Comparison of ENCODE assay signal across 1 cellular context in genomic region chr6:490251-491037, GRCh38.
TF ChIP-seq lines count a peak whose summit lies in the region.

No MANE protein-coding gene starts in this region.

TF ChIP-seq in K562, 482 proteins besides CTCF, POLR2A, EP300 and RAD21 (continued from another document and continues in another):
- 0 out of 2 replicates have a peak, but pooled peaks have one; percentile 31 for TF ChIP-seq MGA (IDR thresholded peaks at IDR 0.05)
- no peak for TF ChIP-seq KDM2B (CRISPR knock-in tag; IDR thresholded peaks at IDR 0.05)
- TF ChIP-seq YY1 (IDR thresholded peaks at IDR 0.05; ENCODE audit: borderline replicate concordance in 1 of 3, control insufficient read depth in 1 of 3, extremely low read depth in 1 of 3, insufficient read depth in 3 of 3, insufficient read length in 1 of 3, insufficient replicate concordance in 2 of 3, low read depth in 1 of 3, low read length in 2 of 3) = peak in 2 of 3 experiments; percentile 42 to 83
- peak; percentile 67 for TF ChIP-seq MYBL2 (IDR thresholded peaks at IDR 0.05; ENCODE audit: low read depth)
- no peak for TF ChIP-seq MYBL2 (CRISPR knock-in tag; IDR thresholded peaks at IDR 0.05; ENCODE audit: borderline replicate concordance)
- TF ChIP-seq CHD4 (IDR thresholded peaks at IDR 0.05; ENCODE audit: insufficient read depth, insufficient replicate concordance, low read depth, low read length, poor library complexity, severe bottlenecking) = no peak
- no peak for TF ChIP-seq ZNF445 (CRISPR knock-in tag; IDR thresholded peaks at IDR 0.05; ENCODE audit: low read depth)
- no peak for TF ChIP-seq ZFP1 (CRISPR knock-in tag; IDR thresholded peaks at IDR 0.05)
- TF ChIP-seq JUND (IDR thresholded peaks at IDR 0.05; ENCODE audit: borderline replicate concordance, low read depth, low read length) = peak; percentile 12; the same call in 1 of the 2 replicates
- peak; percentile 51; the same call in 1 of the 3 replicates for TF ChIP-seq JUND (tag; IDR thresholded peaks at IDR 0.05; ENCODE audit: borderline replicate concordance, low read depth, low read length)
- no peak for TF ChIP-seq MTA1 (IDR thresholded peaks at IDR 0.05; ENCODE audit: borderline replicate concordance)
- TF ChIP-seq, protein P1, sequence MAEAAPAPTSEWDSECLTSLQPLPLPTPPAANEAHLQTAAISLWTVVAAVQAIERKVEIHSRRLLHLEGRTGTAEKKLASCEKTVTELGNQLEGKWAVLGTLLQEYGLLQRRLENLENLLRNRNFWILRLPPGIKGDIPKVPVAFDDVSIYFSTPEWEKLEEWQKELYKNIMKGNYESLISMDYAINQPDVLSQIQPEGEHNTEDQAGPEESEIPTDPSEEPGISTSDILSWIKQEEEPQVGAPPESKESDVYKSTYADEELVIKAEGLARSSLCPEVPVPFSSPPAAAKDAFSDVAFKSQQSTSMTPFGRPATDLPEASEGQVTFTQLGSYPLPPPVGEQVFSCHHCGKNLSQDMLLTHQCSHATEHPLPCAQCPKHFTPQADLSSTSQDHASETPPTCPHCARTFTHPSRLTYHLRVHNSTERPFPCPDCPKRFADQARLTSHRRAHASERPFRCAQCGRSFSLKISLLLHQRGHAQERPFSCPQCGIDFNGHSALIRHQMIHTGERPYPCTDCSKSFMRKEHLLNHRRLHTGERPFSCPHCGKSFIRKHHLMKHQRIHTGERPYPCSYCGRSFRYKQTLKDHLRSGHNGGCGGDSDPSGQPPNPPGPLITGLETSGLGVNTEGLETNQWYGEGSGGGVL (CRISPR knock-in tag; IDR thresholded peaks at IDR 0.05) = no peak
- TF ChIP-seq C11orf30 (IDR thresholded peaks at IDR 0.05; ENCODE audit: low read depth) = peak; percentile 96
- TF ChIP-seq MEIS2 (IDR thresholded peaks at IDR 0.05; ENCODE audit: partially characterized antibody) = peak; percentile 73
- TF ChIP-seq, protein P2, sequence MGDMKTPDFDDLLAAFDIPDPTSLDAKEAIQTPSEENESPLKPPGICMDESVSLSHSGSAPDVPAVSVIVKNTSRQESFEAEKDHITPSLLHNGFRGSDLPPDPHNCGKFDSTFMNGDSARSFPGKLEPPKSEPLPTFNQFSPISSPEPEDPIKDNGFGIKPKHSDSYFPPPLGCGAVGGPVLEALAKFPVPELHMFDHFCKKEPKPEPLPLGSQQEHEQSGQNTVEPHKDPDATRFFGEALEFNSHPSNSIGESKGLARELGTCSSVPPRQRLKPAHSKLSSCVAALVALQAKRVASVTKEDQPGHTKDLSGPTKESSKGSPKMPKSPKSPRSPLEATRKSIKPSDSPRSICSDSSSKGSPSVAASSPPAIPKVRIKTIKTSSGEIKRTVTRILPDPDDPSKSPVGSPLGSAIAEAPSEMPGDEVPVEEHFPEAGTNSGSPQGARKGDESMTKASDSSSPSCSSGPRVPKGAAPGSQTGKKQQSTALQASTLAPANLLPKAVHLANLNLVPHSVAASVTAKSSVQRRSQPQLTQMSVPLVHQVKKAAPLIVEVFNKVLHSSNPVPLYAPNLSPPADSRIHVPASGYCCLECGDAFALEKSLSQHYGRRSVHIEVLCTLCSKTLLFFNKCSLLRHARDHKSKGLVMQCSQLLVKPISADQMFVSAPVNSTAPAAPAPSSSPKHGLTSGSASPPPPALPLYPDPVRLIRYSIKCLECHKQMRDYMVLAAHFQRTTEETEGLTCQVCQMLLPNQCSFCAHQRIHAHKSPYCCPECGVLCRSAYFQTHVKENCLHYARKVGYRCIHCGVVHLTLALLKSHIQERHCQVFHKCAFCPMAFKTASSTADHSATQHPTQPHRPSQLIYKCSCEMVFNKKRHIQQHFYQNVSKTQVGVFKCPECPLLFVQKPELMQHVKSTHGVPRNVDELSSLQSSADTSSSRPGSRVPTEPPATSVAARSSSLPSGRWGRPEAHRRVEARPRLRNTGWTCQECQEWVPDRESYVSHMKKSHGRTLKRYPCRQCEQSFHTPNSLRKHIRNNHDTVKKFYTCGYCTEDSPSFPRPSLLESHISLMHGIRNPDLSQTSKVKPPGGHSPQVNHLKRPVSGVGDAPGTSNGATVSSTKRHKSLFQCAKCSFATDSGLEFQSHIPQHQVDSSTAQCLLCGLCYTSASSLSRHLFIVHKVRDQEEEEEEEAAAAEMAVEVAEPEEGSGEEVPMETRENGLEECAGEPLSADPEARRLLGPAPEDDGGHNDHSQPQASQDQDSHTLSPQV (IDR thresholded peaks at IDR 0.05) = peak; percentile 79
- TF ChIP-seq, protein P3, sequence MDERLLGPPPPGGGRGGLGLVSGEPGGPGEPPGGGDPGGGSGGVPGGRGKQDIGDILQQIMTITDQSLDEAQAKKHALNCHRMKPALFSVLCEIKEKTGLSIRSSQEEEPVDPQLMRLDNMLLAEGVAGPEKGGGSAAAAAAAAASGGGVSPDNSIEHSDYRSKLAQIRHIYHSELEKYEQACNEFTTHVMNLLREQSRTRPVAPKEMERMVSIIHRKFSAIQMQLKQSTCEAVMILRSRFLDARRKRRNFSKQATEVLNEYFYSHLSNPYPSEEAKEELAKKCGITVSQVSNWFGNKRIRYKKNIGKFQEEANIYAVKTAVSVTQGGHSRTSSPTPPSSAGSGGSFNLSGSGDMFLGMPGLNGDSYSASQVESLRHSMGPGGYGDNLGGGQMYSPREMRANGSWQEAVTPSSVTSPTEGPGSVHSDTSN (CRISPR knock-in tag; IDR thresholded peaks at IDR 0.05; ENCODE audit: low read depth) = no peak
- TF ChIP-seq, protein P3 (tag; conservative IDR thresholded peaks at IDR 0.05; ENCODE audit: low read depth) = peak; percentile 64
- no peak for TF ChIP-seq HNRNPLL (IDR thresholded peaks at IDR 0.05; ENCODE audit: low read depth, low read length, poor library complexity, severe bottlenecking)
- no peak for TF ChIP-seq SLC30A9 (CRISPR knock-in tag; IDR thresholded peaks at IDR 0.05)
- peak; percentile 48; the same call in 1 of the 2 replicates for TF ChIP-seq L3MBTL2 (IDR thresholded peaks at IDR 0.05)
- TF ChIP-seq TSC22D4 (tag; IDR thresholded peaks at IDR 0.05) = no peak
- no peak for TF ChIP-seq CAMTA2 (CRISPR knock-in tag; conservative IDR thresholded peaks at IDR 0.05)
- TF ChIP-seq SAP30 (IDR thresholded peaks at IDR 0.05; ENCODE audit: borderline replicate concordance, insufficient read depth, low read depth, low read length, poor library complexity, severe bottlenecking) = no peak
- TF ChIP-seq ATF3 (IDR thresholded peaks at IDR 0.05) = peak; percentile 26; the same call in 1 of the 2 replicates
- no peak for TF ChIP-seq ATF3 (CRISPR knock-in tag; conservative IDR thresholded peaks at IDR 0.05)
- peak; percentile 22; the same call in 1 of the 2 replicates for TF ChIP-seq TEAD4 (IDR thresholded peaks at IDR 0.05; ENCODE audit: low read length)
- no peak for TF ChIP-seq TEAD4 (CRISPR knock-in tag; IDR thresholded peaks at IDR 0.05; ENCODE audit: borderline replicate concordance)
- no peak for TF ChIP-seq MTA2 (IDR thresholded peaks at IDR 0.05; ENCODE audit: low read depth)
- no peak for TF ChIP-seq TOE1 (IDR thresholded peaks at IDR 0.05; ENCODE audit: borderline replicate concordance)
- no peak for TF ChIP-seq TOE1 (CRISPR knock-in tag; IDR thresholded peaks at IDR 0.05; ENCODE audit: borderline replicate concordance, low read depth)
- TF ChIP-seq SMARCA4 (IDR thresholded peaks at IDR 0.05) = peak; percentile 53; the same call in 1 of the 2 replicates
- no peak for TF ChIP-seq SRSF3 (IDR thresholded peaks at IDR 0.05; ENCODE audit: insufficient read depth, low read length)
- peak; percentile 35; the same call in 1 of the 2 replicates for TF ChIP-seq EHMT2 (IDR thresholded peaks at IDR 0.05)
- peak; percentile 83 for TF ChIP-seq MAFK (IDR thresholded peaks at IDR 0.05; ENCODE audit: low read length)
- no peak for TF ChIP-seq POLR3A (IDR thresholded peaks at IDR 0.05; ENCODE audit: borderline replicate concordance, extremely low read depth, insufficient read depth, insufficient read length)
- 0 out of 2 replicates have a peak, but pooled peaks have one; percentile 36 for TF ChIP-seq SMARCE1 (IDR thresholded peaks at IDR 0.05)
- TF ChIP-seq MAZ (CRISPR knock-in tag; conservative IDR thresholded peaks at IDR 0.05 in 1 of 2, IDR thresholded peaks at IDR 0.05 in 1 of 2) = no peak
- peak; percentile 91 for TF ChIP-seq MAFG (tag; conservative IDR thresholded peaks at IDR 0.05)
- no peak for TF ChIP-seq BRD4 (IDR thresholded peaks at IDR 0.05)
- peak; percentile 63; the same call in 1 of the 2 replicates for TF ChIP-seq DPF2 (IDR thresholded peaks at IDR 0.05)
- TF ChIP-seq NFE2 (IDR thresholded peaks at IDR 0.05; ENCODE audit: low read depth) = peak; percentile 92
- peak; percentile 25; the same call in 1 of the 2 replicates for TF ChIP-seq SOX6 (IDR thresholded peaks at IDR 0.05)
- TF ChIP-seq ARID1B (IDR thresholded peaks at IDR 0.05) = peak; percentile 34; the same call in 1 of the 2 replicates
